In genomic region chr7:47283497-47284131, GRCh38 we compare ENCODE assay signal across 19 cellular contexts.
DNase-seq lines count a peak whose midpoint lies in the region; ATAC-seq and TF ChIP-seq lines count a peak whose summit lies in the region.
"Had no signal": no experiment of that assay in that cellular context is flagged by ENCODE, and none has a peak within 500 bp of the region (broad histone marks: within the 10 kb centered on the region; RNA-seq: fewer than 3 reads in every experiment).

No MANE protein-coding gene starts in this region.

- peaks cover 0 to 65% (median 29%) of the 10 kb centered on the region in 4 donors for H3K36me3 ChIP-seq in right lobe of liver
- no peaks in the 10 kb centered on the region for H3K36me3 ChIP-seq in CD4-positive, alpha-beta memory T cell (ENCODE audit: insufficient read depth, low read length)

- in situ Hi-C loops in ACHN (cut with HindIII; ENCODE audit: low pct_ligation_motif_present, low pct_unique_long_range_greater_than_20kb, low sequenced_read_pairs), result no loop called here

- H3K4me3 ChIP-seq in right lobe of liver, result no peak overlapping the region
- H3K4me3 ChIP-seq in CD4-positive, alpha-beta memory T cell (ENCODE audit: low read length in 2 of 2), result no peak overlapping the region
- H3K4me3 ChIP-seq: esophagus muscularis mucosa, heart right ventricle, left ventricle myocardium inferior, right atrium auricular region, upper lobe of left lung had no signal

- H3K27ac Mint-ChIP-seq in chondrocyte (ENCODE audit: unreplicated experiment), result peak overlapping the region; percentile 32
- H3K27ac Mint-ChIP-seq in CD4-positive, alpha-beta memory T cell, result no peak overlapping the region
- H3K27ac Mint-ChIP-seq: natural killer cell; stimulated activated effector memory CD8-positive, alpha-beta T cell treated with anti-CD3 and anti-CD28 coated beads, Interleukin-12 subunit alpha, Interleukin-12 subunit beta, amount 100 ng/mL, for 72 hours had no signal

- peaks cover 67% of the 10 kb centered on the region for H3K36me3 Mint-ChIP-seq in chondrocyte (ENCODE audit: low read depth)
- no peaks in the 10 kb centered on the region for H3K36me3 Mint-ChIP-seq in CD4-positive, alpha-beta memory T cell
- H3K36me3 Mint-ChIP-seq: natural killer cell; stimulated activated effector memory CD8-positive, alpha-beta T cell treated with anti-CD3 and anti-CD28 coated beads, Interleukin-12 subunit alpha, Interleukin-12 subunit beta, amount 100 ng/mL, for 72 hours had no signal

- H3K4me1 ChIP-seq in right lobe of liver, result peaks cover 0 to 7% (median under 1%) of the 10 kb centered on the region in 4 donors
- no peaks in the 10 kb centered on the region for H3K4me1 ChIP-seq in CD4-positive, alpha-beta memory T cell (ENCODE audit: insufficient read depth, low read length)
- H3K4me1 ChIP-seq: upper lobe of left lung had no signal

- intact Hi-C loops in right lobe of liver (cut with DNase I), result no loop called here
- intact Hi-C loops in CD4-positive, alpha-beta memory T cell (cut with micrococcal nuclease), result no loop called here

- H3K27me3 Mint-ChIP-seq in chondrocyte (ENCODE audit: low read depth), result no peaks in the 10 kb centered on the region
- H3K27me3 Mint-ChIP-seq in CD4-positive, alpha-beta memory T cell, result peaks cover 0 to 3% of the 10 kb centered on the region in 2 donors

- no peaks in the 10 kb centered on the region for H3K9me3 Mint-ChIP-seq in chondrocyte (ENCODE audit: low read depth)
- peaks cover 0 to 7% (median 2%) of the 10 kb centered on the region in 8 donors for H3K9me3 Mint-ChIP-seq in CD4-positive, alpha-beta memory T cell
- H3K9me3 Mint-ChIP-seq: natural killer cell had no signal

- H3K4me3 Mint-ChIP-seq in chondrocyte (ENCODE audit: unreplicated experiment), result no peak overlapping the region
- H3K4me3 Mint-ChIP-seq in CD4-positive, alpha-beta memory T cell, result no peak overlapping the region
- H3K4me3 Mint-ChIP-seq: natural killer cell; stimulated activated effector memory CD8-positive, alpha-beta T cell treated with anti-CD3 and anti-CD28 coated beads, Interleukin-12 subunit alpha, Interleukin-12 subunit beta, amount 100 ng/mL, for 72 hours had no signal

- H3K4me1 Mint-ChIP-seq in chondrocyte (ENCODE audit: low read depth), result peaks cover 16% of the 10 kb centered on the region
- no peaks in the 10 kb centered on the region for H3K4me1 Mint-ChIP-seq in CD4-positive, alpha-beta memory T cell
- H3K4me1 Mint-ChIP-seq: natural killer cell; stimulated activated effector memory CD8-positive, alpha-beta T cell treated with anti-CD3 and anti-CD28 coated beads, Interleukin-12 subunit alpha, Interleukin-12 subunit beta, amount 100 ng/mL, for 72 hours had no signal

- POLR2A ChIA-PET in CD4-positive, alpha-beta memory T cell (lab: Charles Lee; ENCODE audit: partially characterized antibody), result no interaction called here

- H3K27me3 ChIP-seq in right lobe of liver, result no peaks in the 10 kb centered on the region
- H3K27me3 ChIP-seq in CD4-positive, alpha-beta memory T cell (ENCODE audit: insufficient read depth, low read length), result no peaks in the 10 kb centered on the region
- H3K27me3 ChIP-seq: esophagus muscularis mucosa, heart right ventricle, right atrium auricular region, upper lobe of left lung had no signal

- TF ChIP-seq POLR2A in right lobe of liver (IDR thresholded peaks at IDR 0.05), result no peak

- 68% methylated on average over 8 of the region's 10 CpGs for WGBS in right lobe of liver (ENCODE audit: insufficient coverage, low coverage, low lambda C conversion rate, missing lambda C conversion rate)

- no peak overlapping the region for H3K27ac ChIP-seq in right lobe of liver
- no peak overlapping the region for H3K27ac ChIP-seq in CD4-positive, alpha-beta memory T cell (ENCODE audit: low read depth, low read length)
- H3K27ac ChIP-seq: esophagus muscularis mucosa, heart right ventricle, left ventricle myocardium inferior, upper lobe of left lung had no signal

- no peaks in the 10 kb centered on the region for H3K9me3 ChIP-seq in right lobe of liver
- H3K9me3 ChIP-seq in CD4-positive, alpha-beta memory T cell (ENCODE audit: control insufficient read depth in 1 of 2, low read length in 2 of 2), result no peaks in the 10 kb centered on the region
- H3K9me3 ChIP-seq: esophagus muscularis mucosa, heart right ventricle, left ventricle myocardium inferior, right atrium auricular region, upper lobe of left lung had no signal

- TF ChIP-seq CTCF in chondrocyte (IDR thresholded peaks at IDR 0.05), result no peak
- TF ChIP-seq CTCF in right lobe of liver (IDR thresholded peaks at IDR 0.05), result no peak

- peak; percentile 98 for DNase-seq in ACHN
- DNase-seq in chondrocyte (ENCODE audit: low spot score), result no peak
- DNase-seq in right lobe of liver, result peak in 1 of 3 donors; percentile 69
- DNase-seq in CD4-positive, alpha-beta memory T cell, result no peak
- DNase-seq: activated CD4-positive, alpha-beta T cell treated with anti-CD3 and anti-CD28 coated beads, Interleukin-2, amount 50 U/mL, for 1 hour; activated T-cell treated with anti-CD3 and anti-CD28 coated beads, Interleukin-2, amount 50 U/mL, for 48 hours; COR-L47; heart right ventricle; left ventricle myocardium inferior; natural killer cell; NCI-H2107; upper lobe of left lung had no signal

- CTCF ChIA-PET in CD4-positive, alpha-beta memory T cell (lab: Charles Lee; ENCODE audit: partially characterized antibody), result no interaction called here

- ATAC-seq in HG03175 (IDR thresholded peaks at IDR 0.05; ENCODE audit: unreplicated experiment) (peak; percentile 61), right lobe of liver (peak; percentile 53 to 81 (median 76)), HG02798 (IDR thresholded peaks at IDR 0.05; ENCODE audit: poor library complexity, unreplicated experiment) (no peak), HG03135 (IDR thresholded peaks at IDR 0.05; ENCODE audit: unreplicated experiment) (no peak), GM21737 (IDR thresholded peaks at IDR 0.05; ENCODE audit: unreplicated experiment) (no peak)
- ATAC-seq: heart right ventricle; natural killer cell; stimulated activated effector memory CD8-positive, alpha-beta T cell treated with anti-CD3 and anti-CD28 coated beads, Interleukin-12 subunit alpha, Interleukin-12 subunit beta, amount 100 ng/mL, for 72 hours had no signal

Comparison
In these comparisons a context has a peak if more than half of its experiments do, and no peak if none do; other contexts are left out.
1. ATAC-seq: peak in HG03175 (single experiment) and right lobe of liver (4 of 4); none in HG02798 (single experiment), HG03135 (single experiment) and GM21737 (single experiment).